13 cellular contexts compared by ENCODE assay signal in genomic region chr6:98054453-98054852, GRCh38.
DNase-seq lines count a peak whose midpoint lies in the region; ATAC-seq and TF ChIP-seq lines count a peak whose summit lies in the region.
"Had no signal": no experiment of that assay in that cellular context is flagged by ENCODE, and none has a peak within 500 bp of the region (broad histone marks: within the 10 kb centered on the region; RNA-seq: fewer than 3 reads in every experiment).

No MANE protein-coding gene starts in this region.

- no peaks in the 10 kb centered on the region for H3K9me3 ChIP-seq in OCI-LY1 (ENCODE audit: low read length)
- no peaks in the 10 kb centered on the region for H3K9me3 ChIP-seq in hepatocyte (ENCODE audit: low read depth)
- H3K9me3 ChIP-seq in heart left ventricle, result no peaks in the 10 kb centered on the region
- H3K9me3 ChIP-seq: MG63 had no signal

- no peak for TF ChIP-seq POLR2A in heart left ventricle (IDR thresholded peaks at IDR 0.05)

- H3K36me3 ChIP-seq in OCI-LY1 (ENCODE audit: insufficient read depth, low read length) (no peaks in the 10 kb centered on the region), hepatocyte (replicated peaks; ENCODE audit: insufficient read depth, low read depth) (no peaks in the 10 kb centered on the region), heart left ventricle (no peaks in the 10 kb centered on the region)
- H3K36me3 ChIP-seq: MG63 had no signal

- intact Hi-C loops in heart left ventricle (cut with DNase I), result no loop called here

- H3K27me3 ChIP-seq in OCI-LY1 (ENCODE audit: insufficient read depth, low read length), result no peaks in the 10 kb centered on the region
- no peaks in the 10 kb centered on the region for H3K27me3 ChIP-seq in hepatocyte
- H3K27me3 ChIP-seq in heart left ventricle, result no peaks in the 10 kb centered on the region
- H3K27me3 ChIP-seq: MG63 had no signal

- WGBS in hepatocyte (ENCODE audit: low lambda C conversion rate, missing lambda C conversion rate), result 62% methylated on average over 2 of the region's 2 CpGs
- WGBS in heart left ventricle, 4 donors, result 75 to 90% (median 79%) methylated on average over 2 of the region's 2 CpGs

- H3K4me3 ChIP-seq in OCI-LY1 (ENCODE audit: low read depth, low read length, poor library complexity, severe bottlenecking) (no peak overlapping the region), hepatocyte (no peak overlapping the region), heart left ventricle (no peak overlapping the region)
- H3K4me3 ChIP-seq: MG63 had no signal

- H3F3A ChIP-seq in OCI-LY1 (ENCODE audit: insufficient read depth, low read length), result no peaks in the 10 kb centered on the region

- H3K79me2 ChIP-seq in OCI-LY1 (ENCODE audit: insufficient read depth, low read length), result no peaks in the 10 kb centered on the region
- H3K79me2 ChIP-seq in hepatocyte, result no peaks in the 10 kb centered on the region

- H2AFZ ChIP-seq in OCI-LY1 (ENCODE audit: low read length) (no peak overlapping the region), hepatocyte (no peak overlapping the region)

- TF ChIP-seq CTCF in GM12872 (IDR thresholded peaks at IDR 0.05; ENCODE audit: insufficient read depth, low read depth, low read length), result peak; percentile 19; the same call in 1 of the 3 replicates
- TF ChIP-seq CTCF in OCI-LY1 (IDR thresholded peaks at IDR 0.05; ENCODE audit: low read length), result peak; percentile 40; the same call in 1 of the 2 replicates
- TF ChIP-seq CTCF in hepatocyte (IDR thresholded peaks at IDR 0.05; ENCODE audit: poor library complexity), result peak; percentile 51
- TF ChIP-seq CTCF in heart left ventricle (IDR thresholded peaks at IDR 0.05), result no peak

- H3K27ac ChIP-seq in OCI-LY1 (ENCODE audit: low read depth, low read length, poor library complexity, severe bottlenecking) (no peak overlapping the region), hepatocyte (no peak overlapping the region), heart left ventricle (no peak overlapping the region)

- no peaks in the 10 kb centered on the region for H4K20me1 ChIP-seq in OCI-LY1 (ENCODE audit: insufficient read depth, low read length)
- no peaks in the 10 kb centered on the region for H4K20me1 ChIP-seq in hepatocyte (ENCODE audit: insufficient read depth, poor library complexity, severe bottlenecking)

- no peak overlapping the region for H3K4me2 ChIP-seq in OCI-LY1 (ENCODE audit: low read length)
- H3K4me2 ChIP-seq in hepatocyte, result no peak overlapping the region

- H3K4me1 ChIP-seq in OCI-LY1 (ENCODE audit: insufficient read depth, low read length, severe bottlenecking) (no peaks in the 10 kb centered on the region), hepatocyte (ENCODE audit: insufficient read depth) (no peaks in the 10 kb centered on the region), heart left ventricle (no peaks in the 10 kb centered on the region)

- ATAC-seq in HG02938 (IDR thresholded peaks at IDR 0.05; ENCODE audit: unreplicated experiment), result peak; percentile 81
- no peak for ATAC-seq in GM21576 (IDR thresholded peaks at IDR 0.05; ENCODE audit: unreplicated experiment)
- no peak for ATAC-seq in heart left ventricle
- ATAC-seq: T-helper 17 cell had no signal

- DNase-seq in hepatocyte (ENCODE audit: low spot score) (peak; percentile 18), NCI-H1694 treated with DMSO at 0.1 percent for 48 hours (lab: John Stamatoyannopoulos, UW) (no peak), heart left ventricle (no peak)
- no peak for DNase-seq in stimulated activated CD4-positive, alpha-beta T cell treated with anti-CD3 and anti-CD28 coated beads, Interleukin-4, amount 100 ng/mL, for 4 hours
- DNase-seq: activated effector memory CD4-positive, alpha-beta T cell treated with Interleukin-2 at 50 U/mL for 16 hours; GOT3; MG63; stimulated activated CD4-positive, alpha-beta T cell treated with anti-CD3 and anti-CD28 coated beads, Interleukin-2, amount 100 ng/mL, for 24 hours; T-helper 17 cell had no signal

- H3K9me2 ChIP-seq in OCI-LY1 (ENCODE audit: low read depth, low read length) (no peaks in the 10 kb centered on the region), hepatocyte (replicated peaks; ENCODE audit: insufficient read depth) (no peaks in the 10 kb centered on the region)

- H3K9ac ChIP-seq in OCI-LY1 (ENCODE audit: low read length), result no peak overlapping the region

Comparison
In these comparisons a context has a peak if more than half of its experiments do, and no peak if none do; other contexts are left out.
1. CTCF ChIP-seq: peak in GM12872 (single experiment), OCI-LY1 (single experiment) and hepatocyte (single experiment); none in heart left ventricle (0 of 12).